13 cellular contexts compared by ENCODE assay signal in the genomic region with DNA sequence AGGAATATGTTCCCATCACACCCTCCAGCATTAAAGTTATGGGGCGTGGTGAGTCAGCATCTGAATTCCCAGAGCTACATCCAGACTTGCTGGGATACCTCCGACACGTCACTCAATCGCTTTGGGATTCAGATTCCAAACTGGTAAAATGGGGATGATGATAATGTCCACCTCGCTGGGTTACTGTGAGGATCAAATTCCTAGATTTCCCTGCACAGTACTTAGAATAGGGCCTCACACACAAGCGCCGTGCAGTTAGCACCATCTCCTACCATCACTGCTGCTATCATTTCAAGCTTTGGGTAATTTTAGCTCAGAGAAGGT.
"Had no signal": no experiment of that assay in that cellular context is flagged by ENCODE, and none has a peak within 500 bp of the region (broad histone marks: within the 10 kb centered on the region; RNA-seq: fewer than 3 reads in every experiment).

No MANE protein-coding gene starts in this region.

- H3K27me3 ChIP-seq: heart left ventricle, neural progenitor cell, tibial nerve, vagina had no signal

- H3K27ac Mint-ChIP-seq: immature natural killer cell; neural progenitor cell; stimulated activated naive CD8-positive, alpha-beta T cell treated with anti-CD3 and anti-CD28 coated beads, Interleukin-15, Interleukin-2, amounts not matched to agents 100 ng/mL and 50 ng/mL, for 24 hours; T-helper 2 cell treated with Interferon-gamma antibody and Interleukin-4, amounts not matched to agents 5 μg/mL and 100 μg/mL, for 36 hours had no signal

- H3K9me3 ChIP-seq: heart left ventricle, prostate gland, tibial nerve, vagina had no signal

- H3K9me3 Mint-ChIP-seq: central memory CD8-positive, alpha-beta T cell; immature natural killer cell; neural progenitor cell; stimulated activated naive CD8-positive, alpha-beta T cell treated with anti-CD3 and anti-CD28 coated beads, Interleukin-15, Interleukin-2, amounts not matched to agents 100 ng/mL and 50 ng/mL, for 24 hours; T-helper 2 cell treated with Interferon-gamma antibody and Interleukin-4, amounts not matched to agents 5 μg/mL and 100 μg/mL, for 36 hours had no signal

- H2AFZ ChIP-seq: neural progenitor cell had no signal

- ATAC-seq: heart left ventricle, right cardiac atrium had no signal

- H3K4me3 ChIP-seq: coronary artery, heart left ventricle, neural progenitor cell, prostate gland, skin epidermis, tibial nerve, vagina had no signal

- H3K36me3 Mint-ChIP-seq: immature natural killer cell, neural progenitor cell had no signal

- H3K4me3 Mint-ChIP-seq: central memory CD8-positive, alpha-beta T cell; immature natural killer cell; neural progenitor cell; stimulated activated naive CD8-positive, alpha-beta T cell treated with anti-CD3 and anti-CD28 coated beads, Interleukin-15, Interleukin-2, amounts not matched to agents 100 ng/mL and 50 ng/mL, for 24 hours; T-helper 2 cell treated with Interferon-gamma antibody and Interleukin-4, amounts not matched to agents 5 μg/mL and 100 μg/mL, for 36 hours had no signal

- H3K4me1 ChIP-seq: neural progenitor cell, prostate gland had no signal

- H3K9ac ChIP-seq: neural progenitor cell had no signal

- H3K4me2 ChIP-seq: neural progenitor cell had no signal

- H3K27ac ChIP-seq: coronary artery, heart left ventricle, neural progenitor cell, prostate gland, skin epidermis, tibial nerve, vagina had no signal

- DNase-seq: aorta, heart left ventricle, right cardiac atrium had no signal

- H3K36me3 ChIP-seq: neural progenitor cell, prostate gland had no signal

- H3K27me3 Mint-ChIP-seq: stimulated activated naive CD8-positive, alpha-beta T cell treated with anti-CD3 and anti-CD28 coated beads, Interleukin-15, Interleukin-2, amounts not matched to agents 100 ng/mL and 50 ng/mL, for 24 hours had no signal
